In the genomic region with DNA sequence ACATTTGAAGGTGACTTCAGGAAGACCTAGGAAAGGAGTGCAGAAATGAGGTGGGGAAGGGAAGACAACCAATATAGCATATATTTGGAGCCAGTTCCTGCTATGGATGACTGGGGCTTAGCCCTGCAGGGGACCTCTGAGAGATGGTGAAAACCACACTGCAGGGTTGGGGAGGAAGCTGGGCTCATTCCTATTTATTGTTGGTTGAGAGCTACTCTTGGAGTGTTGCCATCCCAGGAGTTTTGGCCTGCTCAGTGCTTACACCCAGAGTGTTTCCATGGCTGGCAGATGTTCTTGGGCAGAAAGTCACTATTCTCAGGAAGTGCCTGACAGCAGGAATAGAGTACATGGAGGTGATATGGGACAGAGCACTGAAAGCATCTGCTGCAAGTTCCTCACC, we compare ENCODE assay signal across 19 cellular contexts.
"Had no signal": no experiment of that assay in that cellular context is flagged by ENCODE, and none has a peak within 500 bp of the region (broad histone marks: within the 10 kb centered on the region; RNA-seq: fewer than 3 reads in every experiment).

No MANE protein-coding gene starts in this region.

- H3K36me3 ChIP-seq: lower lobe of right lung, prostate gland, stomach, upper lobe of right lung had no signal

- H3K27me3 Mint-ChIP-seq: activated CD4-positive, alpha-beta T cell treated with anti-CD3 and anti-CD28 coated beads, Interleukin-2, amount 10 ng/mL, durations not matched to agents 24 days and 14 days; dendritic cell treated with granulocyte-macrophage colony-stimulating factor and Interleukin-4, amounts not matched to agents 40 ng/mL and 50 ng/mL, for 4 days had no signal

- H3K4me3 ChIP-seq: lower lobe of right lung, prostate gland, stomach, testis, upper lobe of right lung had no signal

- DNase-seq: activated CD4-positive, alpha-beta T cell treated with anti-CD3 and anti-CD28 coated beads, Interleukin-2, amount 10 ng/mL, durations not matched to agents 24 days and 14 days; activated CD4-positive, CD25-positive, alpha-beta regulatory T cell; activated CD8-positive, alpha-beta memory T cell treated with anti-CD3 and anti-CD28 coated beads, Interleukin-2, amount 50 U/mL, for 48 hours; activated gamma-delta T cell; activated T-cell treated with anti-CD3 and anti-CD28 coated beads, Interleukin-2, amount 50 U/mL, for 72 hours; effector memory CD4-positive, alpha-beta T cell; foreskin keratinocyte; left cardiac atrium; lower lobe of right lung; midbrain; stimulated activated CD4-positive, alpha-beta T cell treated with anti-CD3 and anti-CD28 coated beads, Interleukin-1b, Interleukin-23, amount 100 ng/mL, for 48 hours; stomach; testis; upper lobe of right lung had no signal

- H3K4me3 Mint-ChIP-seq: activated CD4-positive, alpha-beta T cell treated with anti-CD3 and anti-CD28 coated beads, Interleukin-2, amount 10 ng/mL, durations not matched to agents 24 days and 14 days; activated T-cell treated with anti-CD3 and anti-CD28 coated beads, Interleukin-2, amount 50 U/mL, for 72 hours; brain; dendritic cell treated with granulocyte-macrophage colony-stimulating factor and Interleukin-4, amounts not matched to agents 40 ng/mL and 50 ng/mL, for 4 days had no signal

- H3K27ac ChIP-seq: foreskin keratinocyte, lower lobe of right lung, prostate gland, stomach, testis, upper lobe of right lung had no signal

- H3K27me3 ChIP-seq: testis, upper lobe of right lung had no signal

- H3K36me3 Mint-ChIP-seq: activated naive CD4-positive, alpha-beta T cell treated with anti-CD3 and anti-CD28 coated beads, Interleukin-2, amount 50 U/mL, for 72 hours; brain had no signal

- H3K4me1 Mint-ChIP-seq: activated CD4-positive, alpha-beta T cell treated with anti-CD3 and anti-CD28 coated beads, Interleukin-2, amount 10 ng/mL, durations not matched to agents 24 days and 14 days had no signal

- H3K27ac Mint-ChIP-seq: activated CD4-positive, alpha-beta T cell treated with anti-CD3 and anti-CD28 coated beads, Interleukin-2, amount 10 ng/mL, durations not matched to agents 24 days and 14 days; activated naive CD4-positive, alpha-beta T cell treated with anti-CD3 and anti-CD28 coated beads, Interleukin-2, amount 50 U/mL, for 72 hours; activated T-cell treated with anti-CD3 and anti-CD28 coated beads, Interleukin-2, amount 50 U/mL, for 72 hours; brain; dendritic cell treated with granulocyte-macrophage colony-stimulating factor and Interleukin-4, amounts not matched to agents 40 ng/mL and 50 ng/mL, for 4 days had no signal

- ATAC-seq: activated naive CD4-positive, alpha-beta T cell treated with anti-CD3 and anti-CD28 coated beads, Interleukin-2, amount 50 U/mL, for 72 hours; activated T-cell treated with anti-CD3 and anti-CD28 coated beads, Interleukin-2, amount 50 U/mL, for 72 hours; foreskin keratinocyte; left cardiac atrium; lower lobe of right lung; sciatic nerve; upper lobe of right lung had no signal

- H3K9me3 ChIP-seq: lower lobe of right lung, prostate gland, stomach, testis, upper lobe of right lung had no signal

- H3K9me3 Mint-ChIP-seq: activated CD4-positive, alpha-beta T cell treated with anti-CD3 and anti-CD28 coated beads, Interleukin-2, amount 10 ng/mL, durations not matched to agents 24 days and 14 days; activated naive CD4-positive, alpha-beta T cell treated with anti-CD3 and anti-CD28 coated beads, Interleukin-2, amount 50 U/mL, for 72 hours; activated T-cell treated with anti-CD3 and anti-CD28 coated beads, Interleukin-2, amount 50 U/mL, for 72 hours; dendritic cell treated with granulocyte-macrophage colony-stimulating factor and Interleukin-4, amounts not matched to agents 40 ng/mL and 50 ng/mL, for 4 days had no signal

- H3K4me1 ChIP-seq: foreskin keratinocyte, lower lobe of right lung, prostate gland, stomach, testis, upper lobe of right lung had no signal
